1 cellular context compared by ENCODE assay signal in genomic region chr2:67646714-67647333, GRCh38.
TF ChIP-seq lines count a peak whose summit lies in the region.

No MANE protein-coding gene starts in this region.

TF ChIP-seq in IMR-90, 13 proteins besides CTCF, POLR2A, EP300 and RAD21 (continued from another document):
- no peak for TF ChIP-seq MAZ (IDR thresholded peaks at IDR 0.05; ENCODE audit: borderline replicate concordance, low read depth, low read length)
- no peak for TF ChIP-seq SMC3 (IDR thresholded peaks at IDR 0.05; ENCODE audit: low read depth, low read length)
- TF ChIP-seq, protein P1, sequence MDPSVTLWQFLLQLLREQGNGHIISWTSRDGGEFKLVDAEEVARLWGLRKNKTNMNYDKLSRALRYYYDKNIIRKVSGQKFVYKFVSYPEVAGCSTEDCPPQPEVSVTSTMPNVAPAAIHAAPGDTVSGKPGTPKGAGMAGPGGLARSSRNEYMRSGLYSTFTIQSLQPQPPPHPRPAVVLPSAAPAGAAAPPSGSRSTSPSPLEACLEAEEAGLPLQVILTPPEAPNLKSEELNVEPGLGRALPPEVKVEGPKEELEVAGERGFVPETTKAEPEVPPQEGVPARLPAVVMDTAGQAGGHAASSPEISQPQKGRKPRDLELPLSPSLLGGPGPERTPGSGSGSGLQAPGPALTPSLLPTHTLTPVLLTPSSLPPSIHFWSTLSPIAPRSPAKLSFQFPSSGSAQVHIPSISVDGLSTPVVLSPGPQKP (IDR thresholded peaks at IDR 0.05; ENCODE audit: borderline replicate concordance, low read depth, low read length) = no peak
- no peak for TF ChIP-seq CHD1 (IDR thresholded peaks at IDR 0.05; ENCODE audit: low read depth, low read length)
- TF ChIP-seq RCOR1 (IDR thresholded peaks at IDR 0.05; ENCODE audit: insufficient replicate concordance, low read length) = no peak
- TF ChIP-seq NFE2L2 (IDR thresholded peaks at IDR 0.05; ENCODE audit: low read depth, low read length) = no peak
- TF ChIP-seq CEBPB (IDR thresholded peaks at IDR 0.05; ENCODE audit: low read depth, low read length) = no peak
TF ChIP-seq in IMR-90: peak in this region for 0.
